Comparison of ENCODE assay signal across 10 cellular contexts in the genomic region with DNA sequence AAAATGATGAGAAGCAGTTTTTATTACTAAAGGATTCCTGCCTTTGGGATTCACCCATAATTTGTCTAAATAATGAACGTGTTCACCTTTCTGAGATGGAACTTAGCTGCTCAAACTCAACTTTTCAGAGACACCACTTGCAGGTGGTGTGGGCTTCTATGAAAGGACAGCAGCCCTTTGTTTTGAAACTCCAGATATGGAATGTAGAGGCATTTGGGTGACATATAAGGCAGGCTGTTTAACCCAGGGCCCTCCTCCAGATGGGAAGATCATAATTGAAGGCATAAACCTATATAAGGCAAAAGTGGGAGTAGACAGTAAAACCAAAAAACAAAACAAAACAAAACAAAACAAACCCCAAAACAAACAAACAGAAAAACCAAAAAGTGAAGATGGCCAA. TPM values are rescaled to one million over a fixed set of nuclear protein-coding genes. Genes with fewer than 3 reads are reported as not detected.
DNase-seq lines count a peak whose midpoint lies in the region; ATAC-seq and TF ChIP-seq lines count a peak whose summit lies in the region.
"Had no signal": no experiment of that assay in that cellular context is flagged by ENCODE, and none has a peak within 500 bp of the region (broad histone marks: within the 10 kb centered on the region; RNA-seq: fewer than 3 reads in every experiment).

No MANE protein-coding gene starts in this region.

- no peaks in the 10 kb centered on the region for H3K36me3 ChIP-seq in neural progenitor cell

- H3K4me1 ChIP-seq in neural progenitor cell: peaks cover 11% of the 10 kb centered on the region

- peaks cover 24% of the 10 kb centered on the region for H3K4me1 Mint-ChIP-seq in CD4-positive, alpha-beta T cell (ENCODE audit: low read depth)
- peaks cover 19% of the 10 kb centered on the region for H3K4me1 Mint-ChIP-seq in central memory CD8-positive, alpha-beta T cell
- peaks cover 34% of the 10 kb centered on the region for H3K4me1 Mint-ChIP-seq in neural progenitor cell

- no peaks in the 10 kb centered on the region for H3K27me3 Mint-ChIP-seq in CD4-positive, alpha-beta T cell
- no peaks in the 10 kb centered on the region for H3K27me3 Mint-ChIP-seq in central memory CD8-positive, alpha-beta T cell
- peaks cover 4% of the 10 kb centered on the region for H3K27me3 Mint-ChIP-seq in neural progenitor cell (ENCODE audit: insufficient read depth, low read depth)

- no peak for DNase-seq in CD4-positive, alpha-beta T cell
- DNase-seq in HL-60 (ENCODE audit: low read depth in 1 of 2, low spot score in 1 of 2): no peak
- no peak for DNase-seq in central memory CD8-positive, alpha-beta T cell (ENCODE audit: low spot score in 2 of 2)
- no peak for DNase-seq in neural progenitor cell (ENCODE audit: low spot score)
- no peak for DNase-seq in NCI-H2107 (lab: John Stamatoyannopoulos, UW)
- no peak for DNase-seq in activated gamma-delta T cell (lab: John Stamatoyannopoulos, UW)
- no peak for DNase-seq in left colon
- no peak for DNase-seq in G401 (ENCODE audit: low spot score)

- H3K27me3 ChIP-seq in CD4-positive, alpha-beta T cell (ENCODE audit: control insufficient read depth, insufficient read depth, low read length): no peaks in the 10 kb centered on the region
- H3K27me3 ChIP-seq in HL-60 (ENCODE audit: insufficient read depth, poor library complexity, severe bottlenecking): no peaks in the 10 kb centered on the region
- no peaks in the 10 kb centered on the region for H3K27me3 ChIP-seq in neural progenitor cell

- peak overlapping the region; percentile 60 for H3K27ac ChIP-seq in CD4-positive, alpha-beta T cell (ENCODE audit: low read depth, low read length)
- H3K27ac ChIP-seq in HL-60 (replicated peaks) (peak overlapping the region; percentile 68), neural progenitor cell (no peak overlapping the region)
- H3K27ac ChIP-seq: SK-N-MC had no signal

- peak overlapping the region; percentile 87 for H3K4me3 Mint-ChIP-seq in CD4-positive, alpha-beta T cell
- H3K4me3 Mint-ChIP-seq in central memory CD8-positive, alpha-beta T cell: peak overlapping the region; percentile 82
- H3K4me3 Mint-ChIP-seq in neural progenitor cell: peak overlapping the region; percentile 85

- H3F3A ChIP-seq in neural progenitor cell (ENCODE audit: low read depth): peaks cover 3% of the 10 kb centered on the region

- intact Hi-C loops in CD4-positive, alpha-beta T cell (cut with DNase I, micrococcal nuclease): loop anchor here (1.0 to 5.0 kb wide), 4 partner anchors 44 to 119 kb away; a partner anchor contains a TSS
- intact Hi-C loops in left colon (cut with DNase I, micrococcal nuclease): loop anchor here in 1 of 2 donors (2.0 kb wide), 1 partner anchor 120 kb away; no protein-coding TSS in a partner anchor

- H3K4me2 ChIP-seq in neural progenitor cell: peak overlapping the region; percentile 73

- no peak overlapping the region for H3K9ac ChIP-seq in neural progenitor cell

- H3K9me3 Mint-ChIP-seq in CD4-positive, alpha-beta T cell: no peaks in the 10 kb centered on the region
- H3K9me3 Mint-ChIP-seq in central memory CD8-positive, alpha-beta T cell: peaks cover 5% of the 10 kb centered on the region
- no peaks in the 10 kb centered on the region for H3K9me3 Mint-ChIP-seq in neural progenitor cell

- H3K36me3 Mint-ChIP-seq in CD4-positive, alpha-beta T cell (ENCODE audit: low read depth): no peaks in the 10 kb centered on the region
- peaks cover 2% of the 10 kb centered on the region for H3K36me3 Mint-ChIP-seq in central memory CD8-positive, alpha-beta T cell (ENCODE audit: insufficient read depth)
- no peaks in the 10 kb centered on the region for H3K36me3 Mint-ChIP-seq in neural progenitor cell

- H3K4me3 ChIP-seq in HL-60 (replicated peaks; ENCODE audit: insufficient read depth, low read length) (no peak overlapping the region), neural progenitor cell (peak overlapping the region; percentile 40)
- H3K4me3 ChIP-seq: SK-N-MC had no signal

- H3K9me3 ChIP-seq in CD4-positive, alpha-beta T cell (ENCODE audit: control insufficient read depth, low read length): no peaks in the 10 kb centered on the region
- no peaks in the 10 kb centered on the region for H3K9me3 ChIP-seq in neural progenitor cell (ENCODE audit: low read depth)

- no peaks in the 10 kb centered on the region for H4K20me1 ChIP-seq in neural progenitor cell (ENCODE audit: low read depth)

- H3K79me2 ChIP-seq in neural progenitor cell (ENCODE audit: low read depth): no peaks in the 10 kb centered on the region

- ATAC-seq in CD4-positive, alpha-beta T cell (ENCODE audit: poor library complexity): no peak
- no peak for ATAC-seq in central memory CD8-positive, alpha-beta T cell (replicated peaks; ENCODE audit: extremely low read depth, poor library complexity, severe bottlenecking)
- no peak for ATAC-seq in left colon

- peak overlapping the region; percentile 94 for H2AFZ ChIP-seq in neural progenitor cell (replicated peaks)

- no peak for TF ChIP-seq CTCF in CD4-positive, alpha-beta T cell (IDR thresholded peaks at IDR 0.05)
- TF ChIP-seq CTCF in HL-60 (IDR thresholded peaks at IDR 0.05; ENCODE audit: insufficient read depth, low read length): no peak
- no peak for TF ChIP-seq CTCF in neural progenitor cell (IDR thresholded peaks at IDR 0.05)

- CTCF ChIA-PET in CD4-positive, alpha-beta T cell (lab: Charles Lee): interaction anchor here (0.6 to 3.2 kb wide), 20 partner anchors 9 to 163 kb away, joined by 3 to 56 read pairs (median 5); no protein-coding TSS in a partner anchor

- in situ Hi-C loops in G401 (cut with HindIII; ENCODE audit: low sequenced_read_pairs): no loop called here

- H3K27ac Mint-ChIP-seq in CD4-positive, alpha-beta T cell: peak overlapping the region; percentile 88
- H3K27ac Mint-ChIP-seq in central memory CD8-positive, alpha-beta T cell (ENCODE audit: low read depth): peak overlapping the region; percentile 95
- peak overlapping the region; percentile 90 for H3K27ac Mint-ChIP-seq in neural progenitor cell

- POLR2A ChIA-PET in CD4-positive, alpha-beta T cell (lab: Charles Lee): interaction anchor here (0.8 to 2.7 kb wide), 10 partner anchors 9 to 119 kb away, joined by 3 to 40 read pairs (median 6); a partner anchor contains a TSS

RNA-seq across cellular contexts. Expression of a gene that starts 11.9 kb away (rescaled TPM):
- total RNA-seq in CD4-positive, alpha-beta T cell: 10 to 100 TPM; 77.8 to 83.1 TPM
- 31.2 and 48.7 TPM in 2 replicates for total RNA-seq in neural progenitor cell (ENCODE audit: low replicate concordance)
- 10 to 100 TPM; 38.7 to 41.0 TPM for total RNA-seq in left colon
- 7.5 and 10.9 TPM in 2 replicates for total RNA-seq in G401 (2014; rRNA removed; shearing (Covaris generic))

RNA-seq across cellular contexts. Expression of a gene that starts 37.6 kb away (rescaled TPM):
- not detected for total RNA-seq in CD4-positive, alpha-beta T cell
- total RNA-seq in neural progenitor cell (ENCODE audit: low replicate concordance) (not detected in 2 replicates), left colon (not detected)
- 0.54 TPM in 1 of 2 replicates, not detected in the other for total RNA-seq in G401 (2014; rRNA removed; shearing (Covaris generic))
- total RNA-seq: LHCN-M2 had no signal

RNA-seq across cellular contexts. Expression of a gene that starts 43.0 kb away (rescaled TPM):
- total RNA-seq in CD4-positive, alpha-beta T cell: under 1 TPM; 0.20 to 0.25 TPM
- total RNA-seq in neural progenitor cell (ENCODE audit: low replicate concordance): 0.07 and 0.09 TPM in 2 replicates
- total RNA-seq in left colon: under 1 TPM; 0.56 to 0.82 TPM
- total RNA-seq in G401 (2014; rRNA removed; shearing (Covaris generic)): 0.14 and 3.6 TPM in 2 replicates

RNA-seq across cellular contexts. Expression of a gene that starts 44.1 kb away (rescaled TPM):
- under 1 TPM in 1 of 2 experiments, not detected in 1; 0.56 TPM for total RNA-seq in CD4-positive, alpha-beta T cell
- not detected in 2 replicates for total RNA-seq in neural progenitor cell (ENCODE audit: low replicate concordance)
- total RNA-seq in left colon: not detected
- total RNA-seq in G401 (2014; rRNA removed; shearing (Covaris generic)): 0.47 and 0.49 TPM in 2 replicates
